14 cellular contexts compared by ENCODE assay signal in genomic region chr3:30221622-30222021, GRCh38.
DNase-seq lines count a peak whose midpoint lies in the region; ATAC-seq, FAIRE-seq and TF ChIP-seq lines count a peak whose summit lies in the region.
"Had no signal": no experiment of that assay in that cellular context is flagged by ENCODE, and none has a peak within 500 bp of the region (broad histone marks: within the 10 kb centered on the region; RNA-seq: fewer than 3 reads in every experiment).

No MANE protein-coding gene starts in this region.

- CTCF ChIA-PET in A673 (lab: Charles Lee) = no interaction called here

- DNase-seq in AML-193 (lab: John Stamatoyannopoulos, UW) (peak; percentile 80 to 83), SJCRH30 (peak; percentile 17 to 61), glomerular visceral epithelial cell (ENCODE audit: extremely low spot score) (peak; percentile 39), colonic mucosa (no peak), H54 (ENCODE audit: insufficient read length, low spot score) (no peak), A673 (ENCODE audit: low spot score) (no peak)
- DNase-seq in Jurkat, Clone E6-1 (ENCODE audit: low read depth, low spot score) = peak; percentile 9
- DNase-seq: activated CD4-positive, alpha-beta T cell treated with anti-CD3 and anti-CD28 coated beads for 1 hour; activated T-cell treated with anti-CD3 and anti-CD28 coated beads, Interleukin-2, amount 50 U/mL, for 4 hours; Karpas-422; stimulated activated CD4-positive, alpha-beta T cell treated with anti-CD3 and anti-CD28 coated beads, Interleukin-4, amount 100 ng/mL, for 1 hour had no signal

- no peak for FAIRE-seq in H54 (lab: Jason Lieb, UNC)
- FAIRE-seq: GM18507 had no signal

- TF ChIP-seq CTCF in colonic mucosa (IDR thresholded peaks at IDR 0.05) (no peak), A673 (conservative IDR thresholded peaks at IDR 0.05; ENCODE audit: low read depth, low read length) (no peak)

- no peak for TF ChIP-seq POLR2A in H54 (IDR thresholded peaks at IDR 0.05; ENCODE audit: low read depth, low read length)

- H3K27me3 ChIP-seq in SJCRH30 = no peaks in the 10 kb centered on the region
- H3K27me3 ChIP-seq in colonic mucosa = no peaks in the 10 kb centered on the region
- no peaks in the 10 kb centered on the region for H3K27me3 ChIP-seq in A673 (replicated peaks; ENCODE audit: insufficient read depth, low read depth, low read length, poor library complexity)

- BruUV-seq in A673 (replicated peaks; lab: Mats Ljungman, UMichigan) = no TSS peak

- H3K9ac ChIP-seq in colonic mucosa (ENCODE audit: low read depth in 2 of 2, low read length in 2 of 2) = no peak overlapping the region

- H3K36me3 ChIP-seq in SJCRH30 (no peaks in the 10 kb centered on the region), colonic mucosa (no peaks in the 10 kb centered on the region), A673 (ENCODE audit: insufficient read depth, low read length, poor library complexity, severe bottlenecking) (no peaks in the 10 kb centered on the region)

- peaks cover 9% of the 10 kb centered on the region; the same call in 1 of the 2 replicates for H3K4me1 ChIP-seq in SJCRH30
- no peaks in the 10 kb centered on the region for H3K4me1 ChIP-seq in colonic mucosa
- peaks cover 22% of the 10 kb centered on the region for H3K4me1 ChIP-seq in A673 (ENCODE audit: insufficient read depth, low read length, poor library complexity, severe bottlenecking)

- ATAC-seq in activated CD4-positive, CD25-positive, alpha-beta regulatory T cell treated with anti-CD3 and anti-CD28 coated beads, Interleukin-2, amount 50 U/mL, for 24 hours = no peak
- ATAC-seq: stimulated activated memory B cell treated with anti-CD40 and anti-IgM and Interleukin-4, amounts not matched to agents 10 μg/mL and 1 μg/mL and 100 μg/mL, for 72 hours had no signal

- H3K9me3 ChIP-seq in SJCRH30 (replicated peaks) = no peaks in the 10 kb centered on the region
- no peaks in the 10 kb centered on the region for H3K9me3 ChIP-seq in colonic mucosa
- peaks cover 12% of the 10 kb centered on the region for H3K9me3 ChIP-seq in A673 (ENCODE audit: low read depth, low read length, poor library complexity, severe bottlenecking)

- no peak overlapping the region for H3K27ac ChIP-seq in SJCRH30
- no peak overlapping the region for H3K27ac ChIP-seq in colonic mucosa
- no peak overlapping the region for H3K27ac ChIP-seq in A673 (ENCODE audit: low read depth, low read length, poor library complexity, severe bottlenecking)

- intact Hi-C loops in colonic mucosa (cut with DNase I) (no loop called here), A673 (cut with micrococcal nuclease; ENCODE audit: unreplicated experiment) (no loop called here)

- H3K4me3 ChIP-seq in Jurkat, Clone E6-1 (ENCODE audit: low read length) = no peak overlapping the region
- H3K4me3 ChIP-seq in SJCRH30 (no peak overlapping the region), colonic mucosa (no peak overlapping the region), A673 (ENCODE audit: low read depth, low read length, poor library complexity, severe bottlenecking) (no peak overlapping the region)

- POLR2A ChIA-PET in A673 (lab: Charles Lee; ENCODE audit: low non-redundant PET) = no interaction called here

Comparison
In these comparisons a context has a peak if more than half of its experiments do, and no peak if none do; other contexts are left out.
1. DNase-seq: peak in AML-193 (2 of 2), Jurkat, Clone E6-1 (single experiment), SJCRH30 (2 of 2) and glomerular visceral epithelial cell (single experiment); none in colonic mucosa (single experiment), H54 (single experiment) and A673 (single experiment).